Comparison of ENCODE assay signal across 16 cellular contexts in genomic region chr12:72288911-72289310, GRCh38. TPM values are rescaled to one million over a fixed set of nuclear protein-coding genes. Genes with fewer than 3 reads are reported as not detected.
A peak's percentile ranks its signal among the peaks of the same experiment; 100 is the strongest.
DNase-seq lines count a peak whose midpoint lies in the region; ATAC-seq and TF ChIP-seq lines count a peak whose summit lies in the region.
"Had no signal": no experiment of that assay in that cellular context is flagged by ENCODE, and none has a peak within 500 bp of the region (broad histone marks: within the 10 kb centered on the region; RNA-seq: fewer than 3 reads in every experiment).

No MANE protein-coding gene starts in this region.

- no peak for ATAC-seq in IMR-90 (ENCODE audit: low read depth)
- ATAC-seq: A549; CD8-positive, alpha-beta T cell had no signal

- POLR2A ChIA-PET in IMR-90 (lab: Charles Lee; ENCODE audit: unreplicated experiment) = no interaction called here

- H3K27me3 ChIP-seq in IMR-90 (ENCODE audit: control insufficient read depth, insufficient read depth, low read length) (no peaks in the 10 kb centered on the region), esophagus muscularis mucosa (peaks cover 0 to 3% (median 0%) of the 10 kb centered on the region in 4 donors), ascending aorta (no peaks in the 10 kb centered on the region)

- H4K5ac ChIP-seq in IMR-90 (ENCODE audit: low read depth, low read length) = no peak overlapping the region

- no peak overlapping the region for H2AK5ac ChIP-seq in IMR-90 (ENCODE audit: low read depth, low read length)

- H4K91ac ChIP-seq in IMR-90 (ENCODE audit: insufficient read depth, low read depth, low read length) = no peak overlapping the region

- no peak for TF ChIP-seq CTCF in IMR-90 (conservative IDR thresholded peaks at IDR 0.05; ENCODE audit: low read depth, low read length)
- TF ChIP-seq CTCF in esophagus muscularis mucosa (IDR thresholded peaks at IDR 0.05) = no peak
- no peak for TF ChIP-seq CTCF in ascending aorta (IDR thresholded peaks at IDR 0.05)

- no TSS peak for BruUV-seq in IMR-90 (replicated peaks; lab: Mats Ljungman, UMichigan)

- no peak overlapping the region; the same call in 1 of the 2 replicates for H3K23ac ChIP-seq in IMR-90 (ENCODE audit: low read depth, low read length)

- H3K79me1 ChIP-seq in IMR-90 (ENCODE audit: low read depth in 1 of 2, low read length in 2 of 2) = peaks cover 28 to 60% of the 10 kb centered on the region in 2 experiments

- H3K36me3 ChIP-seq in IMR-90 (ENCODE audit: control insufficient read depth, insufficient read depth, low read length) = peaks cover 11% of the 10 kb centered on the region
- no peaks in the 10 kb centered on the region for H3K36me3 ChIP-seq in esophagus muscularis mucosa
- no peaks in the 10 kb centered on the region for H3K36me3 ChIP-seq in ascending aorta

- no peak overlapping the region for H3K14ac ChIP-seq in IMR-90 (replicated peaks; ENCODE audit: low read depth, low read length)

- H3K9ac ChIP-seq in IMR-90 (ENCODE audit: low read depth, low read length) = no peak overlapping the region

- H3K4me1 ChIP-seq in IMR-90 (ENCODE audit: control insufficient read depth, insufficient read depth, low read length) (peaks cover 8% of the 10 kb centered on the region), esophagus muscularis mucosa (no peaks in the 10 kb centered on the region), ascending aorta (no peaks in the 10 kb centered on the region)
- H3K4me1 ChIP-seq: A549 had no signal

- no peak overlapping the region for H3K4me3 ChIP-seq in IMR-90 (ENCODE audit: insufficient read depth, low read depth, low read length)
- no peak overlapping the region for H3K4me3 ChIP-seq in esophagus muscularis mucosa
- no peak overlapping the region for H3K4me3 ChIP-seq in ascending aorta
- H3K4me3 ChIP-seq: A549 had no signal

- H3K4me2 ChIP-seq in IMR-90 (ENCODE audit: low read depth, low read length) = peak overlapping the region; percentile 38; the same call in 1 of the 2 replicates
- H3K4me2 ChIP-seq: A549 had no signal

- intact Hi-C loops in IMR-90 (cut with micrococcal nuclease) = loop anchor here (10.0 kb wide), 1 partner anchor 504 kb away; no protein-coding TSS in a partner anchor
- intact Hi-C loops in esophagus muscularis mucosa (cut with DNase I) = loop anchor here (10.0 kb wide), 1 partner anchor 274 kb away; no protein-coding TSS in a partner anchor
- intact Hi-C loops in ascending aorta (cut with DNase I) = no loop called here

- H2BK15ac ChIP-seq in IMR-90 (ENCODE audit: low read depth, low read length) = no peak overlapping the region

- no peak for TF ChIP-seq POLR2A in IMR-90 (IDR thresholded peaks at IDR 0.05; ENCODE audit: low read depth, low read length)
- no peak for TF ChIP-seq POLR2A in esophagus muscularis mucosa (IDR thresholded peaks at IDR 0.05; ENCODE audit: low read depth)

- H2BK5ac ChIP-seq in IMR-90 (ENCODE audit: low read depth, low read length, poor library complexity, severe bottlenecking) = peak overlapping the region; percentile 58

- peaks cover 8% of the 10 kb centered on the region for H3K9me1 ChIP-seq in IMR-90 (ENCODE audit: insufficient read depth, low read length)

- DNase-seq in IMR-90 = peak; percentile 59
- peak; percentile 53 for DNase-seq in OCI-M1 (lab: John Stamatoyannopoulos, UW)
- peak; percentile 63 for DNase-seq in fibroblast of gingiva (ENCODE audit: low read depth)
- DNase-seq in renal cortical epithelial cell (ENCODE audit: low read depth) = peak; percentile 21
- DNase-seq in DMS153 (lab: John Stamatoyannopoulos, UW) = no peak
- DNase-seq in esophagus muscularis mucosa (ENCODE audit: extremely low spot score) = no peak
- no peak for DNase-seq in ascending aorta (ENCODE audit: low spot score in 2 of 2)
- DNase-seq: CD8-positive, alpha-beta T cell; COR-L47; DMS53; GF-D8; GOT3; H9 had no signal

- H3K9me3 ChIP-seq in IMR-90 (ENCODE audit: control insufficient read depth, insufficient read depth, low read length) = no peaks in the 10 kb centered on the region
- H3K9me3 ChIP-seq in esophagus muscularis mucosa = no peaks in the 10 kb centered on the region
- no peaks in the 10 kb centered on the region for H3K9me3 ChIP-seq in ascending aorta

- no peak overlapping the region for H2BK120ac ChIP-seq in IMR-90 (ENCODE audit: low read depth, low read length)

- CTCF ChIA-PET in IMR-90 (lab: Yijun Ruan, JAX) = interaction anchor here (0.8 to 1.2 kb wide), 3 partner anchors 14 to 21 kb away, joined by 3 to 5 read pairs (median 4); no protein-coding TSS in a partner anchor

- H3K4ac ChIP-seq in IMR-90 (ENCODE audit: low read depth, low read length) = no peak overlapping the region

- TF ChIP-seq RAD21 in IMR-90 (IDR thresholded peaks at IDR 0.05; ENCODE audit: low read length) = no peak

- no peaks in the 10 kb centered on the region for H4K20me1 ChIP-seq in IMR-90 (ENCODE audit: insufficient read depth, low read length)

- no peak overlapping the region for H3K56ac ChIP-seq in IMR-90 (ENCODE audit: extremely low read depth, insufficient read depth, low read length)

- no peak overlapping the region for H3K18ac ChIP-seq in IMR-90 (ENCODE audit: low read depth, low read length)

- no peak overlapping the region for H2AK9ac ChIP-seq in IMR-90 (replicated peaks; ENCODE audit: low read depth, low read length, poor library complexity)

- no peak for TF ChIP-seq EP300 in esophagus muscularis mucosa (IDR thresholded peaks at IDR 0.05)

- no peak overlapping the region for H3K27ac ChIP-seq in IMR-90 (ENCODE audit: insufficient read depth, low read length)
- no peak overlapping the region for H3K27ac ChIP-seq in esophagus muscularis mucosa (replicated peaks in 1 of 4)
- no peak overlapping the region for H3K27ac ChIP-seq in ascending aorta
- H3K27ac ChIP-seq: A549 had no signal

- no CpG with 5 or more reads among the region's 2 CpGs for WGBS in IMR-90 (ENCODE audit: extremely low coverage in 2 of 2, insufficient read length in 1 of 2), 2 experiments
- 40% methylated on average over 2 of the region's 2 CpGs for WGBS in esophagus muscularis mucosa

- no peak overlapping the region for H2AFZ ChIP-seq in IMR-90 (replicated peaks; ENCODE audit: low read length, poor library complexity)

- H4K8ac ChIP-seq in IMR-90 (ENCODE audit: low read depth in 2 of 2, low read length in 2 of 2) = peak overlapping the region in 1 of 2 experiments; percentile 15; a peak in 1 of 4 replicates

- no peak overlapping the region for H2BK20ac ChIP-seq in IMR-90 (ENCODE audit: low read depth, low read length)

- in situ Hi-C loops in IMR-90 (cut with MboI; ENCODE audit: low sequenced_read_pairs) = no loop called here

- dilution Hi-C loops in IMR-90 (cut with HindIII; ENCODE audit: low sequenced_read_pairs, unreplicated experiment) = no loop called here

TF ChIP-seq in IMR-90, 13 proteins besides CTCF, POLR2A, EP300 and RAD21:
- no peak for TF ChIP-seq MXI1 (IDR thresholded peaks at IDR 0.05; ENCODE audit: borderline replicate concordance, low read depth, low read length)
- TF ChIP-seq, protein P1, sequence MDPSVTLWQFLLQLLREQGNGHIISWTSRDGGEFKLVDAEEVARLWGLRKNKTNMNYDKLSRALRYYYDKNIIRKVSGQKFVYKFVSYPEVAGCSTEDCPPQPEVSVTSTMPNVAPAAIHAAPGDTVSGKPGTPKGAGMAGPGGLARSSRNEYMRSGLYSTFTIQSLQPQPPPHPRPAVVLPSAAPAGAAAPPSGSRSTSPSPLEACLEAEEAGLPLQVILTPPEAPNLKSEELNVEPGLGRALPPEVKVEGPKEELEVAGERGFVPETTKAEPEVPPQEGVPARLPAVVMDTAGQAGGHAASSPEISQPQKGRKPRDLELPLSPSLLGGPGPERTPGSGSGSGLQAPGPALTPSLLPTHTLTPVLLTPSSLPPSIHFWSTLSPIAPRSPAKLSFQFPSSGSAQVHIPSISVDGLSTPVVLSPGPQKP (IDR thresholded peaks at IDR 0.05; ENCODE audit: borderline replicate concordance, low read depth, low read length) = no peak
- TF ChIP-seq RCOR1 (IDR thresholded peaks at IDR 0.05; ENCODE audit: insufficient replicate concordance, low read length) = no peak
- TF ChIP-seq, protein P2, sequence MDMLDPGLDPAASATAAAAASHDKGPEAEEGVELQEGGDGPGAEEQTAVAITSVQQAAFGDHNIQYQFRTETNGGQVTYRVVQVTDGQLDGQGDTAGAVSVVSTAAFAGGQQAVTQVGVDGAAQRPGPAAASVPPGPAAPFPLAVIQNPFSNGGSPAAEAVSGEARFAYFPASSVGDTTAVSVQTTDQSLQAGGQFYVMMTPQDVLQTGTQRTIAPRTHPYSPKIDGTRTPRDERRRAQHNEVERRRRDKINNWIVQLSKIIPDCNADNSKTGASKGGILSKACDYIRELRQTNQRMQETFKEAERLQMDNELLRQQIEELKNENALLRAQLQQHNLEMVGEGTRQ (IDR thresholded peaks at IDR 0.05; ENCODE audit: low read depth, low read length) = no peak
- no peak for TF ChIP-seq MAZ (IDR thresholded peaks at IDR 0.05; ENCODE audit: borderline replicate concordance, low read depth, low read length)
- no peak for TF ChIP-seq RFX5 (IDR thresholded peaks at IDR 0.05; ENCODE audit: low read depth, low read length)
- no peak for TF ChIP-seq MAFK (IDR thresholded peaks at IDR 0.05; ENCODE audit: low read depth, low read length)
- no peak for TF ChIP-seq BHLHE40 (IDR thresholded peaks at IDR 0.05; ENCODE audit: low read depth, low read length)
- no peak for TF ChIP-seq CEBPB (IDR thresholded peaks at IDR 0.05; ENCODE audit: low read depth, low read length)
- no peak for TF ChIP-seq FOS (IDR thresholded peaks at IDR 0.05; ENCODE audit: low read depth, low read length)

RNA-seq across cellular contexts. Expression of gene TRHDE, which starts 16.7 kb away (rescaled TPM):
- total RNA-seq in IMR-90 (2012; rRNA removed) = 65.1 and 97.8 TPM in 2 replicates
- 25.4 and 33.7 TPM in 2 replicates for polyA plus RNA-seq in IMR-90 (2012; rRNA removed)
- polyA plus RNA-seq in IMR-90 (2012; cell fraction: cytosol; rRNA removed) = 5.9 and 21.2 TPM in 2 replicates
- polyA plus RNA-seq in IMR-90 (2012; cell fraction: nucleus; rRNA removed; ENCODE audit: low replicate concordance) = 2.9 and 21.1 TPM in 2 replicates
- total RNA-seq in renal cortical epithelial cell = 17.5 and 30.6 TPM in 2 replicates
- 1 to 10 TPM in 1 of 4 donors, under 1 TPM in 3; 0.33 to 1.2 (median 0.74) TPM for total RNA-seq in esophagus muscularis mucosa
- 34.0 TPM for total RNA-seq in ascending aorta
- total RNA-seq: CD8-positive, alpha-beta T cell; HT-29 had no signal
- polyA plus RNA-seq: CD14-positive monocyte had no signal

Comparison
In these comparisons a context has a peak if more than half of its experiments do, and no peak if none do; other contexts are left out.
1. DNase-seq: peak in IMR-90 (single experiment), OCI-M1 (single experiment), fibroblast of gingiva (single experiment) and renal cortical epithelial cell (single experiment); none in DMS153 (single experiment), esophagus muscularis mucosa (single experiment) and ascending aorta (0 of 2).